1 cellular context compared by ENCODE assay signal in the genomic region with DNA sequence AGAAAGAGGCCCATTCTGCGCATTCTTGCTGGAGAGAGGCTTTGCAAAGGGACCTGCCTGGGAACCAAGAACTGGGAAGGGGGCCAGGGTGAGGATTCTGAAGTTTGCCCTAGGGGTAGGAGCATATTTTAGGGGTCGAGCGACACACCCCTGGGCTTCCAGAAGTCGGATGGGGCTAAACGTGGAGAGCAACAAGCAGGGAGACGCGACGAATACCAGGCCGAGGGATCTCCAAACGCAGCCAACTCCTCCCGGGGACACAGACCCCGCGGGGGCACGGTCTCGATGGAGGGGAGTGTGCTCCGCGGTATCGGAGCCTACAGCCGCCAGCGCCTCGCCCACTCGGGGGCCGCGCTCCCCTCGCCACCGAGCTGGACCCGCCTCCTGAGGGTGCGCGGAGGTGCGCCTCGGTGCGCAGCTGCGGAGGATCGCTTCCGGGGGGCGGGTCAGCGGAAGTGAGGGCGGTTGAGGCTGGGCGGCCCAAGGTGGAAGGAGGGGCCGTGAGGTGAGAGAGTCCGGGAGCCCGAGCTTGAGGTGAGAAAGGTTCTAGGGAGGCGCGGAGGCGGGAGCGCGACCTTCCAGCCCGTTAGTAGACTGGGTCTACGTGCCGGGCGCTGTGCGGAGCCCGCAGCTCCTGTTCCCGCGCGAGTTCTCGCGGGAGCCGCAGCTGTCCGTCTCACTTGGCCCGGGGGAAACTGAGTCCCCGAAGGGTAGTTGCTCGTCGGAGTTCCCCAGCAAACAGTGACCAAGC.
A peak's percentile ranks its signal among the peaks of the same experiment; 100 is the strongest.
TF ChIP-seq lines count a peak whose summit lies in the region.

A gene (plus strand): TSS at position 459 of the 751 bp plus-strand sequence. CDS start 3,151 bp downstream, outside the sequence.

TF ChIP-seq in K562, 482 proteins besides CTCF, POLR2A, EP300 and RAD21 (continued from another document):
- TF ChIP-seq ZNF134 (CRISPR knock-in tag; conservative IDR thresholded peaks at IDR 0.05) (no peak), ETV1 (tag; conservative IDR thresholded peaks at IDR 0.05; ENCODE audit: low read depth) (peak; percentile 88), TRIM28 (IDR thresholded peaks at IDR 0.05) (no peak), TEAD2 (tag; IDR thresholded peaks at IDR 0.05) (no peak), ZNF76 (CRISPR knock-in tag; IDR thresholded peaks at IDR 0.05; ENCODE audit: borderline replicate concordance) (no peak), RFX1 (IDR thresholded peaks at IDR 0.05) (no peak), SREBF2 (CRISPR knock-in tag; IDR thresholded peaks at IDR 0.05) (no peak), NR4A1 (CRISPR knock-in tag; IDR thresholded peaks at IDR 0.05) (peak; percentile 65; the same call in 1 of the 2 replicates), NR4A1 (tag; IDR thresholded peaks at IDR 0.05) (no peak), ATF1 (CRISPR knock-in tag; IDR thresholded peaks at IDR 0.05) (no peak), ATF1 (tag; IDR thresholded peaks at IDR 0.05) (peak; percentile 62)
- TF ChIP-seq, protein P1, sequence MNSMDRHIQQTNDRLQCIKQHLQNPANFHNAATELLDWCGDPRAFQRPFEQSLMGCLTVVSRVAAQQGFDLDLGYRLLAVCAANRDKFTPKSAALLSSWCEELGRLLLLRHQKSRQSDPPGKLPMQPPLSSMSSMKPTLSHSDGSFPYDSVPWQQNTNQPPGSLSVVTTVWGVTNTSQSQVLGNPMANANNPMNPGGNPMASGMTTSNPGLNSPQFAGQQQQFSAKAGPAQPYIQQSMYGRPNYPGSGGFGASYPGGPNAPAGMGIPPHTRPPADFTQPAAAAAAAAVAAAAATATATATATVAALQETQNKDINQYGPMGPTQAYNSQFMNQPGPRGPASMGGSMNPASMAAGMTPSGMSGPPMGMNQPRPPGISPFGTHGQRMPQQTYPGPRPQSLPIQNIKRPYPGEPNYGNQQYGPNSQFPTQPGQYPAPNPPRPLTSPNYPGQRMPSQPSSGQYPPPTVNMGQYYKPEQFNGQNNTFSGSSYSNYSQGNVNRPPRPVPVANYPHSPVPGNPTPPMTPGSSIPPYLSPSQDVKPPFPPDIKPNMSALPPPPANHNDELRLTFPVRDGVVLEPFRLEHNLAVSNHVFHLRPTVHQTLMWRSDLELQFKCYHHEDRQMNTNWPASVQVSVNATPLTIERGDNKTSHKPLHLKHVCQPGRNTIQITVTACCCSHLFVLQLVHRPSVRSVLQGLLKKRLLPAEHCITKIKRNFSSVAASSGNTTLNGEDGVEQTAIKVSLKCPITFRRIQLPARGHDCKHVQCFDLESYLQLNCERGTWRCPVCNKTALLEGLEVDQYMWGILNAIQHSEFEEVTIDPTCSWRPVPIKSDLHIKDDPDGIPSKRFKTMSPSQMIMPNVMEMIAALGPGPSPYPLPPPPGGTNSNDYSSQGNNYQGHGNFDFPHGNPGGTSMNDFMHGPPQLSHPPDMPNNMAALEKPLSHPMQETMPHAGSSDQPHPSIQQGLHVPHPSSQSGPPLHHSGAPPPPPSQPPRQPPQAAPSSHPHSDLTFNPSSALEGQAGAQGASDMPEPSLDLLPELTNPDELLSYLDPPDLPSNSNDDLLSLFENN (IDR thresholded peaks at IDR 0.05; ENCODE audit: low read depth in 2 of 2, low read length in 2 of 2) = no peak; a peak in 1 of 4 replicates
- TF ChIP-seq, protein P2, sequence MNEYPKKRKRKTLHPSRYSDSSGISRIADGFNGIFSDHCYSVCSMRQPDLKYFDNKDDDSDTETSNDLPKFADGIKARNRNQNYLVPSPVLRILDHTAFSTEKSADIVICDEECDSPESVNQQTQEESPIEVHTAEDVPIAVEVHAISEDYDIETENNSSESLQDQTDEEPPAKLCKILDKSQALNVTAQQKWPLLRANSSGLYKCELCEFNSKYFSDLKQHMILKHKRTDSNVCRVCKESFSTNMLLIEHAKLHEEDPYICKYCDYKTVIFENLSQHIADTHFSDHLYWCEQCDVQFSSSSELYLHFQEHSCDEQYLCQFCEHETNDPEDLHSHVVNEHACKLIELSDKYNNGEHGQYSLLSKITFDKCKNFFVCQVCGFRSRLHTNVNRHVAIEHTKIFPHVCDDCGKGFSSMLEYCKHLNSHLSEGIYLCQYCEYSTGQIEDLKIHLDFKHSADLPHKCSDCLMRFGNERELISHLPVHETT (CRISPR knock-in tag; conservative IDR thresholded peaks at IDR 0.05 in 1 of 2, IDR thresholded peaks at IDR 0.05 in 1 of 2) = peak in 1 of 2 experiments; percentile 54; a peak in 1 of 4 replicates
TF ChIP-seq in K562: peak in this region for 139.
